Comparison of ENCODE assay signal across 25 cellular contexts in the genomic region with DNA sequence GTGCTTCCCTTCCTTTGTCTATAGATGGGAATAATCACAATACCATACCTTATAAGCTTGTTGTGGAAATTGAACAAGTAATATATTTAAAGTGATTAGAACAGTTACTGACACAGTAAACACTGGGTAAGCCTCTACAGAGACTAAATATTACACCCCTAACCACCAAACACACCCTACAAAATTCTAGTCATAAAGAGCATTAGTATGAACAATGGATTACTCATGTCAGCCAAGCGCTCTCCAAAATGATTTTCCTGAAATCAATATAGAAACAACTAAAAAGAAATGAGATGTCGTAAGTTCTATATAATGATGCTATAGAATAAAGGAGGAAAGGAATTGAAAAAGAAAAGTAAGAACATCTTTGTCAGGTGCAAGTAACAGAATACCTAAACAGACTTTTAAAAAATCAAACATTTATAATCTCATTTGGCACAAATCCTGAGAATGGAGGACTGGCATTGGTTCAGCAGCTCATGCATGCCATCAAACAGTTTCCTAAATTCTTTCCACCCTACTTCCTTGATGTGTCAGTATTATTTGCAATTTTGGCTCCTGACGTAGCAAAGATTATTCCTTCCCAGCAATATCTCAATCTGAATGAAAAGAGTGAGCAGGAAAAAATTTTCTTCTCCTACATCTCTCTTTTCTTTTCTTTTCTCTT.
"Had no signal": no experiment of that assay in that cellular context is flagged by ENCODE, and none has a peak within 500 bp of the region (broad histone marks: within the 10 kb centered on the region; RNA-seq: fewer than 3 reads in every experiment).

No MANE protein-coding gene starts in this region.

- H3K36me3 ChIP-seq: gastroesophageal sphincter, pancreas, stomach, suprapubic skin, tibial nerve had no signal

- ATAC-seq: gastroesophageal sphincter, left cardiac atrium, mucosa of descending colon, psoas muscle, right cardiac atrium had no signal

- DNase-seq: activated CD4-positive, alpha-beta T cell treated with anti-CD3 and anti-CD28 coated beads, Interleukin-2, amount 50 U/mL, for 48 hours; activated CD8-positive, alpha-beta memory T cell treated with anti-CD3 and anti-CD28 coated beads, Interleukin-2, amount 50 U/mL, for 48 hours; activated effector memory CD4-positive, alpha-beta T cell treated with anti-CD3 and anti-CD28 coated beads, Interleukin-2, amount 50 U/mL, for 16 hours; activated naive CD4-positive, alpha-beta T cell treated with anti-CD3 and anti-CD28 coated beads, Interleukin-2, amount 10 ng/mL, durations not matched to agents 7 days and 5 days; activated T-cell treated with anti-CD3 and anti-CD28 coated beads, Interleukin-2, amount 50 U/mL, for 48 hours; amygdala; caudate nucleus; effector CD4-positive, alpha-beta T cell; head of caudate nucleus; hypothalamus; left cardiac atrium; mesenchymal stem cell; mucosa of descending colon; nephron progenitor cell; pancreas; psoas muscle; right cardiac atrium; stimulated activated CD4-positive, alpha-beta T cell treated with anti-CD3 and anti-CD28 coated beads, Interleukin-12 subunit alpha, Interleukin-12 subunit beta, amount 100 ng/mL, for 4 hours; stimulated activated CD4-positive, alpha-beta T cell treated with anti-CD3 and anti-CD28 coated beads, Interleukin-4, amount 100 ng/mL, for 4 hours; stomach; T-helper 9 cell had no signal

- H3K27me3 Mint-ChIP-seq: dendritic cell treated with granulocyte-macrophage colony-stimulating factor and Interleukin-4, amounts not matched to agents 40 ng/mL and 50 ng/mL, for 4 days had no signal

- H3K27ac Mint-ChIP-seq: activated naive CD4-positive, alpha-beta T cell treated with anti-CD3 and anti-CD28 coated beads, Interleukin-2, amount 10 ng/mL, durations not matched to agents 7 days and 5 days; dendritic cell treated with granulocyte-macrophage colony-stimulating factor and Interleukin-4, amounts not matched to agents 40 ng/mL and 50 ng/mL, for 4 days; nephron progenitor cell had no signal

- H3K4me1 ChIP-seq: gastroesophageal sphincter, pancreas, psoas muscle had no signal

- H3K36me3 Mint-ChIP-seq: activated naive CD4-positive, alpha-beta T cell treated with anti-CD3 and anti-CD28 coated beads, Interleukin-2, amount 10 ng/mL, durations not matched to agents 7 days and 5 days had no signal

- H3K4me3 Mint-ChIP-seq: activated naive CD4-positive, alpha-beta T cell treated with anti-CD3 and anti-CD28 coated beads, Interleukin-2, amount 10 ng/mL, durations not matched to agents 7 days and 5 days; dendritic cell treated with granulocyte-macrophage colony-stimulating factor and Interleukin-4, amounts not matched to agents 40 ng/mL and 50 ng/mL, for 4 days; nephron progenitor cell had no signal

- H3K27me3 ChIP-seq: gastroesophageal sphincter, pancreas, stomach, tibial nerve had no signal

- H3K9me3 Mint-ChIP-seq: dendritic cell treated with granulocyte-macrophage colony-stimulating factor and Interleukin-4, amounts not matched to agents 40 ng/mL and 50 ng/mL, for 4 days had no signal

- H3K4me3 ChIP-seq: gastroesophageal sphincter, mucosa of descending colon, pancreas, psoas muscle, stomach, suprapubic skin, tibial nerve had no signal

- H3K27ac ChIP-seq: gastroesophageal sphincter, pancreas, psoas muscle, stomach, suprapubic skin, tibial nerve had no signal

- H3K9me3 ChIP-seq: gastroesophageal sphincter, mucosa of descending colon, pancreas, psoas muscle, stomach, suprapubic skin, tibial nerve had no signal
